Comparison of ENCODE assay signal across 9 cellular contexts in genomic region chr1:12345350-12346217, GRCh38.
DNase-seq lines count a peak whose midpoint lies in the region; ATAC-seq and TF ChIP-seq lines count a peak whose summit lies in the region.
"Had no signal": no experiment of that assay in that cellular context is flagged by ENCODE, and none has a peak within 500 bp of the region (broad histone marks: within the 10 kb centered on the region; RNA-seq: fewer than 3 reads in every experiment).

No MANE protein-coding gene starts in this region.

- H3K18ac ChIP-seq in trophoblast cell (ENCODE audit: low read length) = no peak overlapping the region

- H3K14ac ChIP-seq in trophoblast cell (ENCODE audit: low read length) = no peak overlapping the region

- DNase-seq in CD8-positive, alpha-beta memory T cell = peak in 2 of 5 donors; percentile 6 to 16
- DNase-seq in MV-4-11 (lab: John Stamatoyannopoulos, UW) = peak; percentile 31
- no peak for DNase-seq in body of pancreas
- DNase-seq in trophoblast cell = no peak
- DNase-seq in HFFc6 = no peak
- DNase-seq in DMS114 treated with DMSO at 0.1 percent for 48 hours (lab: John Stamatoyannopoulos, UW; ENCODE audit: unreplicated experiment) = no peak
- DNase-seq: NCI-H1436 treated with DMSO at 0.1 percent for 48 hours had no signal

- no peak overlapping the region for H3K4me2 ChIP-seq in trophoblast cell (ENCODE audit: low read length)

- peak overlapping the region; percentile 60 to 94 (median 89) for H3K27ac Mint-ChIP-seq in CD8-positive, alpha-beta memory T cell
- H3K27ac Mint-ChIP-seq in HFFc6 = no peak overlapping the region

- ATAC-seq in body of pancreas = no peak
- no peak for ATAC-seq in GM19328 (IDR thresholded peaks at IDR 0.05; ENCODE audit: unreplicated experiment)
- no peak for ATAC-seq in GM18517 (IDR thresholded peaks at IDR 0.05; ENCODE audit: unreplicated experiment)

- H3K4ac ChIP-seq in trophoblast cell (ENCODE audit: low read depth, low read length) = no peak overlapping the region

- peaks cover 24 to 71% (median 47%) of the 10 kb centered on the region in 3 donors for H3K36me3 Mint-ChIP-seq in CD8-positive, alpha-beta memory T cell
- peaks cover 54% of the 10 kb centered on the region for H3K36me3 Mint-ChIP-seq in HFFc6 (ENCODE audit: low read depth)

- H3K9me3 ChIP-seq in CD8-positive, alpha-beta memory T cell (ENCODE audit: low read length) = no peaks in the 10 kb centered on the region
- H3K9me3 ChIP-seq in body of pancreas (no peaks in the 10 kb centered on the region), trophoblast cell (ENCODE audit: insufficient read depth, low read depth, low read length) (no peaks in the 10 kb centered on the region)

- WGBS in body of pancreas, 2 donors = 60 to 82% methylated on average over 7 of the region's 7 CpGs
- WGBS in trophoblast cell (ENCODE audit: extremely low coverage, insufficient coverage, insufficient read length) = no CpG with 5 or more reads among the region's 7 CpGs

- H2AFZ ChIP-seq in trophoblast cell (ENCODE audit: insufficient read depth, low read length, poor library complexity) = no peak overlapping the region

- H2AK5ac ChIP-seq in trophoblast cell (ENCODE audit: low read length) = no peak overlapping the region

- TF ChIP-seq CTCF in body of pancreas (IDR thresholded peaks at IDR 0.05) = no peak
- no peak for TF ChIP-seq CTCF in HFFc6 (IDR thresholded peaks at IDR 0.05)

- no peak overlapping the region for H4K8ac ChIP-seq in trophoblast cell (ENCODE audit: low read depth, low read length)

- no peak for TF ChIP-seq POLR2A in body of pancreas (IDR thresholded peaks at IDR 0.05)

- H4K91ac ChIP-seq in trophoblast cell (ENCODE audit: low read depth, low read length) = no peak overlapping the region

- POLR2A ChIA-PET in CD8-positive, alpha-beta memory T cell (lab: Charles Lee) = interaction anchor here (1.0 kb wide), 1 partner anchor 273 kb away, joined by 3 read pairs; no protein-coding TSS in a partner anchor

- peaks cover 46 to 55% (median 55%) of the 10 kb centered on the region in 3 donors for H3K4me1 Mint-ChIP-seq in CD8-positive, alpha-beta memory T cell
- peaks cover 7% of the 10 kb centered on the region; the same call in 1 of the 2 replicates for H3K4me1 Mint-ChIP-seq in HFFc6 (ENCODE audit: low read depth)

- no peak overlapping the region for H2BK5ac ChIP-seq in trophoblast cell (ENCODE audit: low read depth, low read length, poor library complexity)

- CTCF ChIA-PET in CD8-positive, alpha-beta memory T cell (lab: Charles Lee) = interaction anchor here (1.0 to 1.5 kb wide), 2 partner anchors 273 to 313 kb away, joined by 3 to 4 read pairs; partner anchors contain the start of gene DHRS3

- peaks cover 14% of the 10 kb centered on the region for H3K36me3 ChIP-seq in CD8-positive, alpha-beta memory T cell (ENCODE audit: insufficient read depth, low read length)
- H3K36me3 ChIP-seq in body of pancreas (replicated peaks in 1 of 2; ENCODE audit: insufficient read depth in 1 of 2, low read depth in 2 of 2) (peaks cover 0 to 10% of the 10 kb centered on the region in 2 donors), trophoblast cell (ENCODE audit: control insufficient read depth in 1 of 2, insufficient read depth in 2 of 2, low read length in 2 of 2) (peaks cover 14 to 19% of the 10 kb centered on the region in 2 experiments)

- H3K4me1 ChIP-seq in CD8-positive, alpha-beta memory T cell (ENCODE audit: insufficient read depth, low read length) = peaks cover 40% of the 10 kb centered on the region
- H3K4me1 ChIP-seq in body of pancreas (peaks cover 64% of the 10 kb centered on the region), trophoblast cell (ENCODE audit: control insufficient read depth in 1 of 2, insufficient read depth in 2 of 2, low read length in 2 of 2) (no peaks in the 10 kb centered on the region)

- intact Hi-C loops in body of pancreas (cut with DNase I) = no loop called here

- H4K12ac ChIP-seq in trophoblast cell (ENCODE audit: low read depth, low read length) = no peak overlapping the region

- no peak overlapping the region for H2BK12ac ChIP-seq in trophoblast cell (ENCODE audit: low read length)

- no peaks in the 10 kb centered on the region for H3K79me1 ChIP-seq in trophoblast cell (ENCODE audit: low read length)

- no peak overlapping the region for H3K27ac ChIP-seq in CD8-positive, alpha-beta memory T cell (ENCODE audit: low read depth, low read length)
- H3K27ac ChIP-seq in body of pancreas (peak overlapping the region in 3 of 4 donors; percentile 1 to 81 (median 72)), trophoblast cell (ENCODE audit: low read depth, low read length) (no peak overlapping the region)

- peak overlapping the region; percentile 92 for H3K23ac ChIP-seq in trophoblast cell (ENCODE audit: low read length)

- no peak overlapping the region for H2BK120ac ChIP-seq in trophoblast cell (ENCODE audit: insufficient read depth, low read length, poor library complexity)

- H3K4me3 ChIP-seq in CD8-positive, alpha-beta memory T cell (ENCODE audit: low read length) = peak overlapping the region; percentile 38
- H3K4me3 ChIP-seq in body of pancreas = no peak overlapping the region
- H3K4me3 ChIP-seq in trophoblast cell (ENCODE audit: low read depth, low read length) = no peak overlapping the region

- H3K79me2 ChIP-seq in trophoblast cell (ENCODE audit: control insufficient read depth, insufficient read depth, low read length, poor library complexity) = no peaks in the 10 kb centered on the region

- H3K9me3 Mint-ChIP-seq in CD8-positive, alpha-beta memory T cell = peaks cover 0 to 8% (median 6%) of the 10 kb centered on the region in 5 donors
- H3K9me3 Mint-ChIP-seq in HFFc6 = no peaks in the 10 kb centered on the region

- H3K27me3 Mint-ChIP-seq in CD8-positive, alpha-beta memory T cell = no peaks in the 10 kb centered on the region
- H3K27me3 Mint-ChIP-seq in HFFc6 (ENCODE audit: insufficient read depth) = no peaks in the 10 kb centered on the region; the same call in none of the 2 replicates

- peak overlapping the region; percentile 58 for H3K9ac ChIP-seq in trophoblast cell (ENCODE audit: low read length)

- H3K4me3 Mint-ChIP-seq in CD8-positive, alpha-beta memory T cell = peak overlapping the region; percentile 1 to 83 (median 74)
- no peak overlapping the region for H3K4me3 Mint-ChIP-seq in HFFc6

- H3K27me3 ChIP-seq in CD8-positive, alpha-beta memory T cell (ENCODE audit: insufficient read depth, low read length, poor library complexity, severe bottlenecking) = no peaks in the 10 kb centered on the region
- no peaks in the 10 kb centered on the region for H3K27me3 ChIP-seq in body of pancreas
- no peaks in the 10 kb centered on the region for H3K27me3 ChIP-seq in trophoblast cell (ENCODE audit: insufficient read depth, low read length)

Comparison
In these comparisons a context has a peak if more than half of its experiments do, and no peak if none do; other contexts are left out.
1. H3K27ac ChIP-seq: peak in body of pancreas (3 of 4); none in CD8-positive, alpha-beta memory T cell (single experiment) and trophoblast cell (single experiment).